ENCODE assay signal across 35 cellular contexts in genomic region chr21:37724201-37724600, GRCh38.
"Had no signal": no experiment of that assay in that cellular context is flagged by ENCODE, and none has a peak within 500 bp of the region (broad histone marks: within the 10 kb centered on the region; RNA-seq: fewer than 3 reads in every experiment).

No MANE protein-coding gene starts in this region.

- H3K4me3 ChIP-seq: MG63 had no signal

- DNase-seq: Karpas-422, Kasumi-1, MG63, MM.1S, MV-4-11, NCI-H1048, NCI-H1092, NCI-H1092 treated with DMSO at 0.1 percent for 48 hours, NCI-H1105, NCI-H1105 treated with DMSO at 0.1 percent for 48 hours, NCI-H1417, NCI-H1417 treated with DMSO at 0.1 percent for 48 hours, NCI-H1436, NCI-H1436 treated with DMSO at 0.1 percent for 48 hours, NCI-H146, NCI-H1694, NCI-H1694 treated with DMSO at 0.1 percent for 48 hours, NCI-H187, NCI-H187 treated with DMSO at 0.1 percent for 48 hours, NCI-H1930, NCI-H2029, NCI-H2029 treated with DMSO at 0.1 percent for 48 hours, NCI-H2081, NCI-H2081 treated with DMSO at 0.1 percent for 48 hours, NCI-H2107, NCI-H2171, NCI-H2171 treated with DMSO at 0.1 percent for 48 hours, NCI-H2227 treated with DMSO at 0.1 percent for 48 hours, NCI-H226, NCI-H345, NCI-H446, NCI-H446 treated with DMSO at 0.1 percent for 48 hours, NCI-H510A, NCI-H510A treated with DMSO at 0.1 percent for 48 hours, NCI-H524 had no signal

- H3K36me3 ChIP-seq: MG63 had no signal

- H3K9me3 ChIP-seq: MG63 had no signal
